ENCODE assay signal across 8 cellular contexts in genomic region chr17:32265192-32265895, GRCh38. TPM values are rescaled to one million over a fixed set of nuclear protein-coding genes. Genes with fewer than 3 reads are reported as not detected.
DNase-seq lines count a peak whose midpoint lies in the region; ATAC-seq, FAIRE-seq and TF ChIP-seq lines count a peak whose summit lies in the region.

A gene with protein sequence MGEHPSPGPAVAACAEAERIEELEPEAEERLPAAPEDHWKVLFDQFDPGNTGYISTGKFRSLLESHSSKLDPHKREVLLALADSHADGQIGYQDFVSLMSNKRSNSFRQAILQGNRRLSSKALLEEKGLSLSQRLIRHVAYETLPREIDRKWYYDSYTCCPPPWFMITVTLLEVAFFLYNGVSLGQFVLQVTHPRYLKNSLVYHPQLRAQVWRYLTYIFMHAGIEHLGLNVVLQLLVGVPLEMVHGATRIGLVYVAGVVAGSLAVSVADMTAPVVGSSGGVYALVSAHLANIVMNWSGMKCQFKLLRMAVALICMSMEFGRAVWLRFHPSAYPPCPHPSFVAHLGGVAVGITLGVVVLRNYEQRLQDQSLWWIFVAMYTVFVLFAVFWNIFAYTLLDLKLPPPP (plus strand): TSS chr17:32265832. CDS start chr17:32266190, 358 bp downstream.

- H3K4me3 ChIP-seq in astrocyte (ENCODE audit: insufficient read depth, low read depth, low read length) (peak within 1 kb of the TSS; percentile 37), iPS-18c (ENCODE audit: insufficient read depth, low read depth, low read length) (peak within 1 kb of the TSS; percentile 81)

- H3K27ac ChIP-seq in astrocyte (ENCODE audit: low read depth, low read length): no peak within 1 kb of the TSS

- H3K27me3 Mint-ChIP-seq in CD14-positive monocyte (ENCODE audit: low read depth in 3 of 3) (peaks cover 83 to 96% (median 84%) of the 10 kb centered on the region in 3 donors), HFFc6 (ENCODE audit: insufficient read depth) (peaks cover 65% of the 10 kb centered on the region), astrocyte (ENCODE audit: low read depth, unreplicated experiment) (peaks cover 56% of the 10 kb centered on the region)
- peaks cover 72% of the 10 kb centered on the region for H3K27me3 Mint-ChIP-seq in stimulated activated memory B cell treated with anti-CD40 and anti-IgM and Interleukin-4, amounts not matched to agents 10 μg/mL and 1 μg/mL and 100 μg/mL, for 72 hours

- H2AFZ ChIP-seq in astrocyte (ENCODE audit: low read depth, low read length): peak within 1 kb of the TSS; percentile 41

- peaks cover 2 to 18% of the 10 kb centered on the region in 2 donors for H3K36me3 Mint-ChIP-seq in CD14-positive monocyte
- H3K36me3 Mint-ChIP-seq in HFFc6 (ENCODE audit: low read depth): no peaks in the 10 kb centered on the region
- no peaks in the 10 kb centered on the region for H3K36me3 Mint-ChIP-seq in astrocyte (ENCODE audit: low read depth, unreplicated experiment)
- no peaks in the 10 kb centered on the region for H3K36me3 Mint-ChIP-seq in stimulated activated memory B cell treated with anti-CD40 and anti-IgM and Interleukin-4, amounts not matched to agents 10 μg/mL and 1 μg/mL and 100 μg/mL, for 72 hours

- no peaks in the 10 kb centered on the region for H3K9me3 ChIP-seq in astrocyte (ENCODE audit: insufficient read depth, low read depth, low read length)
- no peaks in the 10 kb centered on the region for H3K9me3 ChIP-seq in iPS-18c (ENCODE audit: control insufficient read depth, insufficient read depth, low read length)

- no peak for FAIRE-seq in astrocyte (lab: Jason Lieb, UNC)

- no peaks in the 10 kb centered on the region for H3K36me3 ChIP-seq in astrocyte (ENCODE audit: insufficient read depth, low read length)

- peaks cover 12% of the 10 kb centered on the region for H3K4me1 ChIP-seq in astrocyte (ENCODE audit: insufficient read depth, low read length)

- H3K9ac ChIP-seq in astrocyte (ENCODE audit: low read length): no peak within 1 kb of the TSS

- H3K4me1 Mint-ChIP-seq in CD14-positive monocyte: peaks cover 20% of the 10 kb centered on the region
- H3K4me1 Mint-ChIP-seq in HFFc6 (ENCODE audit: low read depth): no peaks in the 10 kb centered on the region
- H3K4me1 Mint-ChIP-seq in astrocyte (ENCODE audit: low read depth, unreplicated experiment): peaks cover 29% of the 10 kb centered on the region
- H3K4me1 Mint-ChIP-seq in stimulated activated memory B cell treated with anti-CD40 and anti-IgM and Interleukin-4, amounts not matched to agents 10 μg/mL and 1 μg/mL and 100 μg/mL, for 72 hours: peaks cover 21% of the 10 kb centered on the region

- H3K4me3 Mint-ChIP-seq in CD14-positive monocyte (peak within 1 kb of the TSS; percentile 81 to 88), HFFc6 (peak within 1 kb of the TSS; percentile 70), astrocyte (ENCODE audit: unreplicated experiment) (peak within 1 kb of the TSS; percentile 83)
- peak within 1 kb of the TSS; percentile 70 for H3K4me3 Mint-ChIP-seq in stimulated activated memory B cell treated with anti-CD40 and anti-IgM and Interleukin-4, amounts not matched to agents 10 μg/mL and 1 μg/mL and 100 μg/mL, for 72 hours

- peaks cover 0 to 25% (median 6%) of the 10 kb centered on the region in 7 donors for H3K9me3 Mint-ChIP-seq in CD14-positive monocyte
- H3K9me3 Mint-ChIP-seq in HFFc6: no peaks in the 10 kb centered on the region
- H3K9me3 Mint-ChIP-seq in astrocyte (ENCODE audit: unreplicated experiment): peaks cover 2% of the 10 kb centered on the region
- H3K9me3 Mint-ChIP-seq in stimulated activated memory B cell treated with anti-CD40 and anti-IgM and Interleukin-4, amounts not matched to agents 10 μg/mL and 1 μg/mL and 100 μg/mL, for 72 hours: no peaks in the 10 kb centered on the region

- peak within 1 kb of the TSS in 4 of 7 donors; percentile 41 to 63 (median 53) for H3K27ac Mint-ChIP-seq in CD14-positive monocyte
- H3K27ac Mint-ChIP-seq in HFFc6: no peak within 1 kb of the TSS
- H3K27ac Mint-ChIP-seq in astrocyte (ENCODE audit: unreplicated experiment): no peak within 1 kb of the TSS
- H3K27ac Mint-ChIP-seq in stimulated activated memory B cell treated with anti-CD40 and anti-IgM and Interleukin-4, amounts not matched to agents 10 μg/mL and 1 μg/mL and 100 μg/mL, for 72 hours: peak within 1 kb of the TSS; percentile 12

- DNase-seq in CD14-positive monocyte (ENCODE audit: low spot score) (no peak), HFFc6 (no peak), astrocyte (ENCODE audit: low read depth) (no peak), NOMO-1 treated with dmso at 0.1 percent for 144 hours (lab: John Stamatoyannopoulos, UW; ENCODE audit: unreplicated experiment) (no peak)

- H4K20me1 ChIP-seq in astrocyte (ENCODE audit: insufficient read depth, low read length): peaks cover 20% of the 10 kb centered on the region

- H3K27me3 ChIP-seq in astrocyte (ENCODE audit: insufficient read depth, low read length): peaks cover 59% of the 10 kb centered on the region

- no peaks in the 10 kb centered on the region for H3K79me2 ChIP-seq in astrocyte (ENCODE audit: insufficient read depth, low read length)

- ATAC-seq in stimulated activated memory B cell treated with anti-CD40 and anti-IgM and Interleukin-4, amounts not matched to agents 10 μg/mL and 1 μg/mL and 100 μg/mL, for 72 hours: no peak
- ATAC-seq in HG03196 (IDR thresholded peaks at IDR 0.05; ENCODE audit: unreplicated experiment): no peak
- no peak for ATAC-seq in GM21786 (IDR thresholded peaks at IDR 0.05; ENCODE audit: unreplicated experiment)

- TF ChIP-seq CTCF in CD14-positive monocyte (IDR thresholded peaks at IDR 0.05) (no peak), HFFc6 (IDR thresholded peaks at IDR 0.05) (no peak), astrocyte (IDR thresholded peaks at IDR 0.05; ENCODE audit: insufficient read depth, low read depth, low read length) (no peak)

- intact Hi-C loops in CD14-positive monocyte (cut with micrococcal nuclease): loop anchor here in 1 of 2 donors (10.0 kb wide), 1 partner anchor 179 kb away; the partner anchor contains the start of gene PSMD11

- H3K4me2 ChIP-seq in astrocyte (ENCODE audit: low read length): peak within 1 kb of the TSS; percentile 81

RNA-seq across cellular contexts. Expression of the gene that starts here (rescaled TPM):
- not detected for polyA plus RNA-seq in CD14-positive monocyte
- total RNA-seq in HFFc6 (2021; fragmentation: NEBNext Ultra II Directional; extraction: Animal tissue kit (Norgen Biotek cat#: 25700)): under 1 TPM in 1 of 6 experiments, not detected in 5; 0.07 TPM
- total RNA-seq in astrocyte: 1.1 and 1.4 TPM in 2 replicates

Comparison
In these comparisons a context has a peak if more than half of its experiments do, and no peak if none do; other contexts are left out.
1. H3K27ac Mint-ChIP-seq: peak in CD14-positive monocyte (4 of 7) and stimulated activated memory B cell treated with anti-CD40 and anti-IgM and Interleukin-4, amounts not matched to agents 10 μg/mL and 1 μg/mL and 100 μg/mL, for 72 hours (single experiment); none in HFFc6 (single experiment) and astrocyte (single experiment).
2. Peak in every context shown above with its lines, with median percentiles within 50 percentile points of each other: H3K4me3 Mint-ChIP-seq.